In genomic region chr10:73874267-73875138, GRCh38 we compare ENCODE assay signal across 8 cellular contexts. TPM values are rescaled to one million over a fixed set of nuclear protein-coding genes. Genes with fewer than 3 reads are reported as not detected.
DNase-seq lines count a peak whose midpoint lies in the region; ATAC-seq and TF ChIP-seq lines count a peak whose summit lies in the region.

CAMK2G (minus strand) TSS chr10:73874555; CDS start chr10:73874461, 94 bp downstream.

- H4K20me1 ChIP-seq in OCI-LY3 (ENCODE audit: insufficient read depth, low read length), result no peaks in the 10 kb centered on the region

- H3K9me3 Mint-ChIP-seq in CD4-positive, CD25-positive, alpha-beta regulatory T cell, result no peaks in the 10 kb centered on the region
- no peaks in the 10 kb centered on the region for H3K9me3 Mint-ChIP-seq in endothelial cell (ENCODE audit: unreplicated experiment)

- H3K27ac ChIP-seq in CD4-positive, CD25-positive, alpha-beta regulatory T cell (ENCODE audit: insufficient read depth, low read length, poor library complexity, severe bottlenecking), result peak within 1 kb of the TSS; percentile 84
- H3K27ac ChIP-seq in OCI-LY3 (ENCODE audit: low read length), result no peak within 1 kb of the TSS

- no peaks in the 10 kb centered on the region for H3K27me3 Mint-ChIP-seq in CD4-positive, CD25-positive, alpha-beta regulatory T cell
- peaks cover 20% of the 10 kb centered on the region for H3K27me3 Mint-ChIP-seq in endothelial cell (ENCODE audit: unreplicated experiment)

- peaks cover 5 to 65% (median 41%) of the 10 kb centered on the region in 4 donors for H3K4me1 Mint-ChIP-seq in CD4-positive, CD25-positive, alpha-beta regulatory T cell
- H3K4me1 Mint-ChIP-seq in endothelial cell (ENCODE audit: unreplicated experiment), result peaks cover 12% of the 10 kb centered on the region

- peak within 1 kb of the TSS; percentile 57 for H3K9ac ChIP-seq in OCI-LY3 (ENCODE audit: low read length)

- peak; percentile 79 to 90 (median 85) for DNase-seq in CD4-positive, CD25-positive, alpha-beta regulatory T cell
- DNase-seq in HK-2 (ENCODE audit: unreplicated experiment), result peak; percentile 87
- peak; percentile 86 for DNase-seq in activated CD8-positive, alpha-beta memory T cell treated with anti-CD3 and anti-CD28 coated beads, Interleukin-2, amount 50 U/mL, for 48 hours
- peak; percentile 70 for DNase-seq in endothelial cell (ENCODE audit: low spot score)
- DNase-seq in stimulated activated CD8-positive, alpha-beta memory T cell treated with anti-CD3 and anti-CD28 coated beads, Interleukin-2, amount 100 ng/mL, for 48 hours (ENCODE audit: low read depth in 2 of 2), result peak; percentile 63 to 68

- peak within 1 kb of the TSS; percentile 74 for H2AFZ ChIP-seq in OCI-LY3 (ENCODE audit: low read depth, low read length)

- H3K4me2 ChIP-seq in OCI-LY3 (ENCODE audit: low read length), result peak within 1 kb of the TSS; percentile 93

- H3K9me3 ChIP-seq in CD4-positive, CD25-positive, alpha-beta regulatory T cell (ENCODE audit: control insufficient read depth in 2 of 2, low read length in 2 of 2), result no peaks in the 10 kb centered on the region
- H3K9me3 ChIP-seq in OCI-LY3 (ENCODE audit: insufficient read depth, low read length) (no peaks in the 10 kb centered on the region), mononuclear cell (ENCODE audit: low read depth, low read length) (no peaks in the 10 kb centered on the region)

- H3K79me2 ChIP-seq in OCI-LY3 (ENCODE audit: low read length), result no peaks in the 10 kb centered on the region

- peak; percentile 91 for ATAC-seq in CD4-positive, CD25-positive, alpha-beta regulatory T cell (ENCODE audit: low read depth in 2 of 2)
- ATAC-seq in GM19397 (IDR thresholded peaks at IDR 0.05; ENCODE audit: unreplicated experiment), result peak; percentile 80

- H3K4me3 ChIP-seq in CD4-positive, CD25-positive, alpha-beta regulatory T cell (ENCODE audit: low read depth, low read length), result peak within 1 kb of the TSS; percentile 73
- peak within 1 kb of the TSS; percentile 94 for H3K4me3 ChIP-seq in OCI-LY3 (ENCODE audit: low read length)
- peak within 1 kb of the TSS; percentile 62 for H3K4me3 ChIP-seq in mononuclear cell (ENCODE audit: low read length)

- no peak for TF ChIP-seq CTCF in OCI-LY3 (IDR thresholded peaks at IDR 0.05; ENCODE audit: low read depth, low read length)
- no peak for TF ChIP-seq CTCF in endothelial cell (IDR thresholded peaks at IDR 0.05; ENCODE audit: unreplicated experiment)

- H3K27ac Mint-ChIP-seq in CD4-positive, CD25-positive, alpha-beta regulatory T cell, result peak within 1 kb of the TSS; percentile 96 to 97 (median 96)
- peak within 1 kb of the TSS; percentile 48 for H3K27ac Mint-ChIP-seq in endothelial cell (ENCODE audit: unreplicated experiment)

- peaks cover 11% of the 10 kb centered on the region for H3K36me3 ChIP-seq in CD4-positive, CD25-positive, alpha-beta regulatory T cell (ENCODE audit: control insufficient read depth, insufficient read depth, low read length)
- H3K36me3 ChIP-seq in OCI-LY3 (replicated peaks; ENCODE audit: low read depth, low read length), result no peaks in the 10 kb centered on the region

- no peaks in the 10 kb centered on the region for H3K27me3 ChIP-seq in CD4-positive, CD25-positive, alpha-beta regulatory T cell (ENCODE audit: control insufficient read depth, insufficient read depth, low read length)
- no peaks in the 10 kb centered on the region for H3K27me3 ChIP-seq in OCI-LY3 (ENCODE audit: low read depth, low read length)
- H3K27me3 ChIP-seq in mononuclear cell (ENCODE audit: insufficient read depth, low read length), result no peaks in the 10 kb centered on the region

- peaks cover 21% of the 10 kb centered on the region for H3K36me3 Mint-ChIP-seq in CD4-positive, CD25-positive, alpha-beta regulatory T cell
- peaks cover 27% of the 10 kb centered on the region for H3K36me3 Mint-ChIP-seq in endothelial cell (ENCODE audit: low read depth, unreplicated experiment)

- peak within 1 kb of the TSS; percentile 92 to 97 (median 94) for H3K4me3 Mint-ChIP-seq in CD4-positive, CD25-positive, alpha-beta regulatory T cell
- H3K4me3 Mint-ChIP-seq in endothelial cell (ENCODE audit: unreplicated experiment), result peak within 1 kb of the TSS; percentile 86

- peaks cover 52% of the 10 kb centered on the region for H3K4me1 ChIP-seq in CD4-positive, CD25-positive, alpha-beta regulatory T cell (ENCODE audit: control insufficient read depth, insufficient read depth, low read length, poor library complexity, severe bottlenecking)
- H3K4me1 ChIP-seq in OCI-LY3 (ENCODE audit: low read length) (peaks cover 8% of the 10 kb centered on the region), mononuclear cell (ENCODE audit: insufficient read depth, low read length) (peaks cover 48% of the 10 kb centered on the region)

RNA-seq across cellular contexts. Expression of gene CAMK2G, which starts in this region (rescaled TPM):
- 58.8 TPM for total RNA-seq in CD4-positive, CD25-positive, alpha-beta regulatory T cell
- 1 to 10 TPM; 4.3 to 5.3 (median 4.7) TPM for polyA plus RNA-seq in CD4-positive, CD25-positive, alpha-beta regulatory T cell
- total RNA-seq in endothelial cell (ENCODE audit: unreplicated experiment) (27.7 TPM), mononuclear cell (25.9 TPM)
